In genomic region chr11:47269829-47270305, GRCh38 we compare ENCODE assay signal across 1 cellular context.
TF ChIP-seq lines count a peak whose summit lies in the region.

MADD (plus strand) TSS chr11:47270133.

TF ChIP-seq in HepG2, 621 proteins besides CTCF, POLR2A, EP300 and RAD21 (continued from another document and continues in another):
- TF ChIP-seq ZNF280D (CRISPR knock-in tag; IDR thresholded peaks at IDR 0.05) (no peak), PAF1 (CRISPR knock-in tag; IDR thresholded peaks at IDR 0.05) (no peak), SUZ12 (IDR thresholded peaks at IDR 0.05; ENCODE audit: low read depth, low read length) (no peak), ZNF790 (CRISPR knock-in tag; IDR thresholded peaks at IDR 0.05; ENCODE audit: borderline replicate concordance) (no peak), PHF8 (CRISPR knock-in tag; IDR thresholded peaks at IDR 0.05) (peak; percentile 55), MED13 (CRISPR knock-in tag; IDR thresholded peaks at IDR 0.05) (no peak), ZNF224 (CRISPR knock-in tag; IDR thresholded peaks at IDR 0.05) (no peak), ZFP90 (CRISPR knock-in tag; IDR thresholded peaks at IDR 0.05; ENCODE audit: borderline replicate concordance) (no peak), ZNF503 (CRISPR knock-in tag; IDR thresholded peaks at IDR 0.05) (0 out of 2 replicates have a peak, but pooled peaks have one; percentile 42), THYN1 (CRISPR knock-in tag; IDR thresholded peaks at IDR 0.05; ENCODE audit: borderline replicate concordance, low read depth) (no peak), ZNF10 (CRISPR knock-in tag; IDR thresholded peaks at IDR 0.05; ENCODE audit: borderline replicate concordance, low read depth) (no peak), TFDP1 (CRISPR knock-in tag; IDR thresholded peaks at IDR 0.05; ENCODE audit: borderline replicate concordance) (peak; percentile 54; the same call in 1 of the 2 replicates), EED (CRISPR knock-in tag; IDR thresholded peaks at IDR 0.05) (no peak), TBX2 (CRISPR knock-in tag; IDR thresholded peaks at IDR 0.05; ENCODE audit: borderline replicate concordance) (peak; percentile 42; the same call in 1 of the 2 replicates), HOXA3 (CRISPR knock-in tag; IDR thresholded peaks at IDR 0.05) (peak; percentile 42), RBAK (CRISPR knock-in tag; IDR thresholded peaks at IDR 0.05) (no peak), ZSCAN31 (CRISPR knock-in tag; IDR thresholded peaks at IDR 0.05; ENCODE audit: low read depth) (no peak), KAT8 (CRISPR knock-in tag; IDR thresholded peaks at IDR 0.05) (peak; percentile 5; the same call in 1 of the 2 replicates), MXD4 (CRISPR knock-in tag; IDR thresholded peaks at IDR 0.05) (no peak), ZNF235 (CRISPR knock-in tag; IDR thresholded peaks at IDR 0.05; ENCODE audit: borderline replicate concordance) (no peak; the same call in 1 of the 2 replicates), HNRNPK (IDR thresholded peaks at IDR 0.05; ENCODE audit: low read depth, low read length, poor library complexity, severe bottlenecking) (peak; percentile 25), MXD3 (CRISPR knock-in tag; IDR thresholded peaks at IDR 0.05) (peak; percentile 34), KDM2A (CRISPR knock-in tag; IDR thresholded peaks at IDR 0.05; ENCODE audit: borderline replicate concordance, low read depth) (peak; percentile 79; the same call in 1 of the 2 replicates), THAP7 (CRISPR knock-in tag; IDR thresholded peaks at IDR 0.05) (no peak), ZKSCAN1 (IDR thresholded peaks at IDR 0.05; ENCODE audit: low read length) (no peak), TBL1XR1 (IDR thresholded peaks at IDR 0.05; ENCODE audit: borderline replicate concordance, low read length, partially characterized antibody) (no peak), ZGPAT (CRISPR knock-in tag; IDR thresholded peaks at IDR 0.05) (no peak), ZNF670 (CRISPR knock-in tag; IDR thresholded peaks at IDR 0.05; ENCODE audit: borderline replicate concordance) (no peak), ZNF276 (CRISPR knock-in tag; IDR thresholded peaks at IDR 0.05; ENCODE audit: low read depth) (no peak), E2F2 (CRISPR knock-in tag; IDR thresholded peaks at IDR 0.05; ENCODE audit: borderline replicate concordance) (no peak), AGO2 (optimal IDR thresholded peaks at IDR 0.05; ENCODE audit: low read depth, low read length) (peak; percentile 78), DDIT3 (CRISPR knock-in tag; IDR thresholded peaks at IDR 0.05) (no peak), THAP11 (CRISPR knock-in tag; IDR thresholded peaks at IDR 0.05) (no peak), MIER2 (CRISPR knock-in tag; IDR thresholded peaks at IDR 0.05) (no peak), ZBTB46 (CRISPR knock-in tag; IDR thresholded peaks at IDR 0.05; ENCODE audit: borderline replicate concordance) (no peak), PHF20 (CRISPR knock-in tag; IDR thresholded peaks at IDR 0.05) (no peak; the same call in 1 of the 2 replicates), ZNF737 (CRISPR knock-in tag; IDR thresholded peaks at IDR 0.05; ENCODE audit: borderline replicate concordance) (no peak), MEF2D (CRISPR knock-in tag; IDR thresholded peaks at IDR 0.05) (no peak), ZEB1 (IDR thresholded peaks at IDR 0.05; ENCODE audit: insufficient replicate concordance, low read depth) (no peak), HHEX (CRISPR knock-in tag; IDR thresholded peaks at IDR 0.05) (no peak), MATR3 (CRISPR knock-in tag; IDR thresholded peaks at IDR 0.05) (no peak), ZNF142 (CRISPR knock-in tag; IDR thresholded peaks at IDR 0.05) (0 out of 2 replicates have a peak, but pooled peaks have one; percentile 68), ZNF547 (CRISPR knock-in tag; IDR thresholded peaks at IDR 0.05) (no peak), RFX5 (IDR thresholded peaks at IDR 0.05; ENCODE audit: low read depth, low read length) (no peak)
